8 cellular contexts compared by ENCODE assay signal in the genomic region with DNA sequence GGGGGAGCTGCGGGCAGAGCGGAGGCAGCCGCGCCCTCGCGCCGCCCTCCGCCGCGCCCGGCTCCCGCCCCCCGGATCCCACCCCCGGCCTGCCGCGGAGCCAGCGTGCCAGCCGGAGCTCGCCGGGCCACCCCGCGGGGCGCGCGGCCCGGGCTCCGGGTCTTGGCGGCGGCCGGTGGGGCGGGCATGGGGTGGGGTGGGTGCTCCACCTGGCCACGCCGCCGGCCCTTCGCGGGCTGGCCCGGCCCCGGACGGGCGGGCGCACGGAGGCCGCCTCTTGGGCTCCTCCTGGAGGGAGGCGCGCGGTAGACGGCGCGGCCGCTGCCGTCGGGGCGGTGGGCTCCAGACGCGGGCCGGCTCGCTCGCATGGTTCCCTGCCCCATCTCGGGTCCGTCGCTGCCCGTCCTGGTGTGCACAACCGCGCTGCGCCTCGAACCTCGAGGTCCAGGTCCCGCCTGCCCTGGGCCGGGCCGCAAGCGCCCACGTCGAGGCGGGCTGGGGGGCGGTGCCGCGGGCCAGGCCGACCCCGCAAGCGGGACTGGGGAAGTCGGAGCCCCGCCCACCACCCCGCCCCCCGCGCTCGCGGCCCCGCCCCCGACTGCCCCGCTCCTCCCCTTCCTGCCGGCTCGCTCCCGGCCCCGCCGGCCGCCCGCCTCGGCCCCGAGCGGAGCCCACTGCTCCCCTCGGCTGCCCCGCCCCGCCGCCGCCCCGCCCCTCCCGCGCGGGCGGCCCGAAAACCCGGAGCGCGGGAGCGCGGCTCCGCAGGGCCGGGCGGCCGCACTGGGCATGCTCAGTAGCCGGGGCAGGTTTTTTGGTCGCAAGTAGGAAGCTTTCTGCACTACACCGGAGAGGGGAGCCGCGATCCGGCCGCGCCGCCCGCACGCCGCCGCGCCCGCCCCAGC. TPM values are rescaled to one million over a fixed set of nuclear protein-coding genes. Genes with fewer than 3 reads are reported as not detected.
DNase-seq lines count a peak whose midpoint lies in the region; TF ChIP-seq lines count a peak whose summit lies in the region.

A gene with protein sequence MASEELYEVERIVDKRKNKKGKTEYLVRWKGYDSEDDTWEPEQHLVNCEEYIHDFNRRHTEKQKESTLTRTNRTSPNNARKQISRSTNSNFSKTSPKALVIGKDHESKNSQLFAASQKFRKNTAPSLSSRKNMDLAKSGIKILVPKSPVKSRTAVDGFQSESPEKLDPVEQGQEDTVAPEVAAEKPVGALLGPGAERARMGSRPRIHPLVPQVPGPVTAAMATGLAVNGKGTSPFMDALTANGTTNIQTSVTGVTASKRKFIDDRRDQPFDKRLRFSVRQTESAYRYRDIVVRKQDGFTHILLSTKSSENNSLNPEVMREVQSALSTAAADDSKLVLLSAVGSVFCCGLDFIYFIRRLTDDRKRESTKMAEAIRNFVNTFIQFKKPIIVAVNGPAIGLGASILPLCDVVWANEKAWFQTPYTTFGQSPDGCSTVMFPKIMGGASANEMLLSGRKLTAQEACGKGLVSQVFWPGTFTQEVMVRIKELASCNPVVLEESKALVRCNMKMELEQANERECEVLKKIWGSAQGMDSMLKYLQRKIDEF (plus strand): TSS at position 814 of the 902 bp plus-strand sequence. CDS start 380 bp downstream, outside the sequence.

- no peak within 1 kb of the TSS for H4K91ac ChIP-seq in H9 (ENCODE audit: insufficient read length, low read depth, low read length)

- TF ChIP-seq CTCF in H9 (conservative IDR thresholded peaks at IDR 0.05) (peak; percentile 49; the same call in 2 of the 3 replicates), foreskin fibroblast (IDR thresholded peaks at IDR 0.05; ENCODE audit: low read depth, low read length) (no peak), neural progenitor cell (IDR thresholded peaks at IDR 0.05) (peak; percentile 40)

- no CpG with 5 or more reads among the region's 135 CpGs for WGBS in H9 (ENCODE audit: extremely low coverage, insufficient read length, low lambda C conversion rate)

- H2AFZ ChIP-seq in H9 (ENCODE audit: low read length) (no peak within 1 kb of the TSS), neural progenitor cell (replicated peaks) (peak within 1 kb of the TSS; percentile 57)

- peak within 1 kb of the TSS; percentile 58 for H3K4me3 ChIP-seq in MG63
- H3K4me3 ChIP-seq in foreskin fibroblast (ENCODE audit: low read depth in 1 of 2, low read length in 2 of 2), result peak within 1 kb of the TSS; percentile 63 to 80
- peak within 1 kb of the TSS; percentile 93 for H3K4me3 ChIP-seq in neural progenitor cell
- H3K4me3 ChIP-seq in stomach smooth muscle (ENCODE audit: low read length in 2 of 2), result peak within 1 kb of the TSS; percentile 68 to 78

- H3K23me2 ChIP-seq in H9 (ENCODE audit: insufficient read length, low read depth, low read length, poor library complexity, severe bottlenecking), result peaks cover 18% of the 10 kb centered on the region

- H2BK12ac ChIP-seq in H9 (ENCODE audit: insufficient read length, low read depth, low read length), result no peak within 1 kb of the TSS

- H3K36me3 ChIP-seq in MG63 (no peaks in the 10 kb centered on the region), neural progenitor cell (peaks cover 3% of the 10 kb centered on the region), stomach smooth muscle (ENCODE audit: control insufficient read depth in 2 of 2, insufficient read depth in 2 of 2, low read length in 2 of 2) (no peaks in the 10 kb centered on the region)

- H3K4ac ChIP-seq in H9 (ENCODE audit: low read depth, low read length), result no peak within 1 kb of the TSS

- H3K4me2 ChIP-seq in H9 (ENCODE audit: insufficient read depth, insufficient read length, low read length), result peak within 1 kb of the TSS; percentile 88
- H3K4me2 ChIP-seq in neural progenitor cell, result peak within 1 kb of the TSS; percentile 96

- peak within 1 kb of the TSS; percentile 61 for H3K9ac ChIP-seq in H9 (ENCODE audit: extremely low read depth, insufficient read length, low read length)
- no peak within 1 kb of the TSS for H3K9ac ChIP-seq in neural progenitor cell
- H3K9ac ChIP-seq in stomach smooth muscle (ENCODE audit: low read length in 2 of 2), result peak within 1 kb of the TSS; percentile 32 to 64

- H4K20me1 ChIP-seq in H9 (ENCODE audit: control insufficient read depth, insufficient read depth, insufficient read length) (no peaks in the 10 kb centered on the region), neural progenitor cell (ENCODE audit: low read depth) (peaks cover 36% of the 10 kb centered on the region)

- H2BK120ac ChIP-seq in H9 (ENCODE audit: low read depth, low read length, poor library complexity, severe bottlenecking), result no peak within 1 kb of the TSS

- no peak within 1 kb of the TSS for H2BK5ac ChIP-seq in H9 (ENCODE audit: insufficient read length, low read length)

- H3K9me3 Mint-ChIP-seq in H9 (peaks cover 12 to 13% of the 10 kb centered on the region in 2 experiments), neural progenitor cell (peaks cover 30% of the 10 kb centered on the region)

- H3K23ac ChIP-seq in H9 (ENCODE audit: insufficient read length, low read depth, low read length), result no peak within 1 kb of the TSS

- H3K27me3 ChIP-seq in H9 (ENCODE audit: insufficient read depth, low read length) (peaks cover 22% of the 10 kb centered on the region; the same call in 1 of the 2 replicates), MG63 (no peaks in the 10 kb centered on the region), neural progenitor cell (peaks cover 41% of the 10 kb centered on the region), stomach smooth muscle (ENCODE audit: control insufficient read depth in 1 of 2, insufficient read depth in 2 of 2, low read length in 2 of 2) (no peaks in the 10 kb centered on the region)

- H3K4me1 Mint-ChIP-seq in H9 (peaks cover 40 to 55% of the 10 kb centered on the region in 2 experiments), neural progenitor cell (peaks cover 16% of the 10 kb centered on the region)

- no peak within 1 kb of the TSS for H3T11ph ChIP-seq in H9 (ENCODE audit: low read length)

- H3K4me3 Mint-ChIP-seq in H9, result peak within 1 kb of the TSS; percentile 82 to 93
- H3K4me3 Mint-ChIP-seq in neural progenitor cell, result peak within 1 kb of the TSS; percentile 94

- H3K27me3 Mint-ChIP-seq in H9 (ENCODE audit: low read depth) (peaks cover 37% of the 10 kb centered on the region), neural progenitor cell (ENCODE audit: insufficient read depth, low read depth) (peaks cover 23% of the 10 kb centered on the region)

- H3F3A ChIP-seq in neural progenitor cell (ENCODE audit: low read depth), result peaks cover 32% of the 10 kb centered on the region

- no peak within 1 kb of the TSS for H2BK20ac ChIP-seq in H9 (ENCODE audit: low read depth, low read length, poor library complexity, severe bottlenecking)

- peaks cover 6% of the 10 kb centered on the region for H3K4me1 ChIP-seq in H9 (ENCODE audit: insufficient read depth, low read length)
- peaks cover 37% of the 10 kb centered on the region for H3K4me1 ChIP-seq in neural progenitor cell
- H3K4me1 ChIP-seq in stomach smooth muscle (ENCODE audit: control insufficient read depth, insufficient read depth, low read length), result peaks cover 9% of the 10 kb centered on the region

- H3K18ac ChIP-seq in H9 (ENCODE audit: insufficient read length, low read depth, low read length), result no peak within 1 kb of the TSS

- H3K27ac ChIP-seq in H9 (ENCODE audit: insufficient read length, low read depth, low read length) (no peak within 1 kb of the TSS), neural progenitor cell (peak within 1 kb of the TSS; percentile 81), stomach smooth muscle (ENCODE audit: low read length) (peak within 1 kb of the TSS; percentile 32)

- no peak within 1 kb of the TSS for H2AK5ac ChIP-seq in H9 (ENCODE audit: insufficient read length, low read length)

- H3K27ac Mint-ChIP-seq in H9 (peak within 1 kb of the TSS in 1 of 3 experiments; percentile 24; a peak in 1 of 7 replicates), neural progenitor cell (no peak within 1 kb of the TSS)

- H3K36me3 Mint-ChIP-seq in H9 (ENCODE audit: insufficient read depth in 1 of 3, low read depth in 3 of 3) (peaks cover 7 to 17% (median 9%) of the 10 kb centered on the region in 3 experiments; a peak in 6 of 7 replicates), neural progenitor cell (peaks cover 13% of the 10 kb centered on the region)

- no peak within 1 kb of the TSS for H4K5ac ChIP-seq in H9 (ENCODE audit: insufficient read length, low read depth, low read length)

- no peak within 1 kb of the TSS for H4K8ac ChIP-seq in H9 (replicated peaks; ENCODE audit: insufficient read length, low read depth, low read length)

- no peaks in the 10 kb centered on the region for H3K9me3 ChIP-seq in H9 (ENCODE audit: control insufficient read depth, low read depth, low read length)
- H3K9me3 ChIP-seq in MG63, result peaks cover 6% of the 10 kb centered on the region; the same call in 1 of the 2 replicates
- H3K9me3 ChIP-seq in neural progenitor cell (ENCODE audit: low read depth), result peaks cover 6% of the 10 kb centered on the region
- no peaks in the 10 kb centered on the region for H3K9me3 ChIP-seq in stomach smooth muscle (ENCODE audit: control insufficient read depth in 2 of 2, low read length in 2 of 2)

- no peak within 1 kb of the TSS for H2BK15ac ChIP-seq in H9 (ENCODE audit: low read depth, low read length)

- no peak within 1 kb of the TSS for H3K56ac ChIP-seq in H9 (ENCODE audit: insufficient read length, low read depth, low read length)

- H3K79me2 ChIP-seq in H9 (ENCODE audit: insufficient read depth, low read length) (peaks cover 37% of the 10 kb centered on the region; the same call in 1 of the 2 replicates), neural progenitor cell (ENCODE audit: low read depth) (peaks cover 67% of the 10 kb centered on the region)

- H3K79me1 ChIP-seq in H9 (ENCODE audit: insufficient read depth, low read depth, low read length, poor library complexity, severe bottlenecking), result no peaks in the 10 kb centered on the region

- DNase-seq in EL (peak; percentile 91), H9 (peak; percentile 87), MG63 (peak; percentile 76), SIG-M5 (lab: John Stamatoyannopoulos, UW) (peak; percentile 40), foreskin fibroblast (peak; percentile 86 to 95), neural progenitor cell (ENCODE audit: low spot score) (peak; percentile 96)
- peak; percentile 96 for DNase-seq in activated effector memory CD4-positive, alpha-beta T cell treated with anti-CD3 and anti-CD28 coated beads, Interleukin-2, amount 50 U/mL, for 16 hours

- peak within 1 kb of the TSS; percentile 48; the same call in 1 of the 2 replicates for H3K14ac ChIP-seq in H9 (ENCODE audit: insufficient read depth, low read length)

RNA-seq across cellular contexts. Expression of the gene that starts here (rescaled TPM):
- total RNA-seq in H9 (2021) (85.5 and 95.0 TPM in 2 replicates), neural progenitor cell (ENCODE audit: low replicate concordance) (46.4 and 53.5 TPM in 2 replicates)
- total RNA-seq in MG63 (2014; rRNA removed; shearing (Covaris generic); ENCODE audit: low replicate concordance), result 21.5 and 26.8 TPM in 2 replicates

Comparison
In these comparisons a context has a peak if more than half of its experiments do, and no peak if none do; other contexts are left out.
1. DNase-seq: peak in every context shown above with its lines; median percentile 96 in activated effector memory CD4-positive, alpha-beta T cell treated with anti-CD3 and anti-CD28 coated beads, Interleukin-2, amount 50 U/mL, for 16 hours; 96 in neural progenitor cell; 91 in EL; 90 in foreskin fibroblast; 87 in H9; 76 in MG63; 40 in SIG-M5.